ENCODE assay signal across 1 cellular context in genomic region chr12:122946690-122947271, GRCh38.
TF ChIP-seq lines count a peak whose summit lies in the region.

No MANE protein-coding gene starts in this region.

TF ChIP-seq in K562, 482 proteins besides CTCF, POLR2A, EP300 and RAD21 (continued from another document):
- TF ChIP-seq AFF4 (CRISPR knock-in tag; IDR thresholded peaks at IDR 0.05) (no peak), GABPB2 (CRISPR knock-in tag; conservative IDR thresholded peaks at IDR 0.05) (no peak), HBP1 (CRISPR knock-in tag; IDR thresholded peaks at IDR 0.05) (no peak), NFXL1 (CRISPR knock-in tag; IDR thresholded peaks at IDR 0.05) (no peak), ZNF398 (CRISPR knock-in tag; IDR thresholded peaks at IDR 0.05) (no peak), MTA3 (IDR thresholded peaks at IDR 0.05; ENCODE audit: borderline replicate concordance) (0 out of 2 replicates have a peak, but pooled peaks have one; percentile 29), FOXP4 (CRISPR knock-in tag; IDR thresholded peaks at IDR 0.05; ENCODE audit: borderline replicate concordance) (no peak), STAT5B (CRISPR knock-in tag; IDR thresholded peaks at IDR 0.05) (no peak), ZFX (CRISPR knock-in tag; IDR thresholded peaks at IDR 0.05) (0 out of 2 replicates have a peak, but pooled peaks have one; percentile 29), TFAP4 (CRISPR knock-in tag; IDR thresholded peaks at IDR 0.05; ENCODE audit: borderline replicate concordance) (peak; percentile 72; the same call in 1 of the 2 replicates), TFE3 (CRISPR knock-in tag; IDR thresholded peaks at IDR 0.05) (peak; percentile 43; the same call in 1 of the 2 replicates), ZNF121 (CRISPR knock-in tag; conservative IDR thresholded peaks at IDR 0.05) (peak; percentile 44; the same call in 1 of the 2 replicates), THAP7 (CRISPR knock-in tag; IDR thresholded peaks at IDR 0.05) (no peak), BRF2 (IDR thresholded peaks at IDR 0.05; ENCODE audit: borderline replicate concordance, insufficient read depth, insufficient read length) (no peak), USF1 (CRISPR knock-in tag; IDR thresholded peaks at IDR 0.05) (peak; percentile 62), ELF4 (CRISPR knock-in tag; IDR thresholded peaks at IDR 0.05) (0 out of 2 replicates have a peak, but pooled peaks have one; percentile 34), TARDBP (IDR thresholded peaks at IDR 0.05) (no peak), NUFIP1 (IDR thresholded peaks at IDR 0.05; ENCODE audit: partially characterized antibody) (no peak), FOS (IDR thresholded peaks at IDR 0.05; ENCODE audit: extremely low read depth, insufficient read length) (peak; percentile 59), TRIM28 (IDR thresholded peaks at IDR 0.05) (no peak), CEBPB (tag; IDR thresholded peaks at IDR 0.05) (0 out of 2 replicates have a peak, but pooled peaks have one; percentile 20), ZBTB26 (CRISPR knock-in tag; IDR thresholded peaks at IDR 0.05) (no peak), GMEB1 (CRISPR knock-in tag; IDR thresholded peaks at IDR 0.05) (no peak), HMG20A (CRISPR knock-in tag; conservative IDR thresholded peaks at IDR 0.05) (no peak), ESRRA (IDR thresholded peaks at IDR 0.05; ENCODE audit: borderline replicate concordance, low read depth) (no peak; the same call in 1 of the 2 replicates), MAX (CRISPR knock-in tag; IDR thresholded peaks at IDR 0.05) (peak; percentile 95)
